ENCODE assay signal across 15 cellular contexts in the genomic region with DNA sequence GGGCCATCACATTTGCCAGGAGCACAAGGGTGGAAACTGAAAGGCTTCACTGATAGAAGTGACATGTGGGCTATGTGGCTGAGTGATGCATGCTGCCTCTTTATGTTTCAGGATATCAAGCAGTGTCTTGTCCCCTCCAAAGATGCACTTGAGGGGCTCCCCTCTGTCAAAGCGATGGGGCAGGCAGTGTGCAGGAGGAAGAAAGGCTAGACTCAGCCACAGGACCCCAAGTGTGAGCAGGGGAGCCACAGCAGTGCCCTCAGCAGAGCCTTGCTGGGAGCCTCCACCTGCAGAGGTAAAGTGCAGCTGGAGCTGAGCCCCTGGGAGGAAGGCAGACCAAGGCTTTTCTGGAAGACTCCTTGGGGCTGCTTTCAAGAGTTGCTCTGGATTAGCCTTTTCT.
"Had no signal": no experiment of that assay in that cellular context is flagged by ENCODE, and none has a peak within 500 bp of the region (broad histone marks: within the 10 kb centered on the region; RNA-seq: fewer than 3 reads in every experiment).

No MANE protein-coding gene starts in this region.

- ATAC-seq: activated CD4-positive, alpha-beta T cell treated with anti-CD3 and anti-CD28 coated beads for 36 hours; activated T-helper 17 cell treated with anti-CD3 and anti-CD28 coated beads, Interleukin-2, amount 50 U/mL, for 72 hours; natural killer cell had no signal

- H3K9me3 ChIP-seq: sigmoid colon, thyroid gland had no signal

- H3K4me3 ChIP-seq: dorsolateral prefrontal cortex, sigmoid colon, thyroid gland had no signal

- H3K27ac Mint-ChIP-seq: activated CD4-positive, alpha-beta memory T cell treated with anti-CD3 and anti-CD28 coated beads for 36 hours; activated CD4-positive, alpha-beta T cell treated with anti-CD3 and anti-CD28 coated beads for 36 hours; activated T-helper 17 cell treated with anti-CD3 and anti-CD28 coated beads, Interleukin-2, amount 50 U/mL, for 72 hours; natural killer cell had no signal

- H3K27me3 ChIP-seq: dorsolateral prefrontal cortex, thyroid gland had no signal

- H3K27ac ChIP-seq: dorsolateral prefrontal cortex, sigmoid colon, thyroid gland had no signal

- H3K27me3 Mint-ChIP-seq: activated CD4-positive, alpha-beta memory T cell treated with anti-CD3 and anti-CD28 coated beads for 36 hours; activated CD4-positive, alpha-beta T cell treated with anti-CD3 and anti-CD28 coated beads for 36 hours; activated T-helper 17 cell treated with anti-CD3 and anti-CD28 coated beads, Interleukin-2, amount 50 U/mL, for 72 hours had no signal

- H3K36me3 ChIP-seq: sigmoid colon, thyroid gland had no signal

- H3K36me3 Mint-ChIP-seq: activated CD4-positive, alpha-beta memory T cell treated with anti-CD3 and anti-CD28 coated beads for 36 hours; brain; natural killer cell had no signal

- H3K4me3 Mint-ChIP-seq: activated CD4-positive, alpha-beta memory T cell treated with anti-CD3 and anti-CD28 coated beads for 36 hours; activated CD4-positive, alpha-beta T cell treated with anti-CD3 and anti-CD28 coated beads for 36 hours; activated T-helper 17 cell treated with anti-CD3 and anti-CD28 coated beads, Interleukin-2, amount 50 U/mL, for 72 hours; brain; natural killer cell had no signal

- DNase-seq: activated CD4-positive, alpha-beta memory T cell treated with anti-CD3 and anti-CD28 coated beads for 36 hours; activated CD4-positive, alpha-beta T cell treated with anti-CD3 and anti-CD28 coated beads for 36 hours; activated naive CD4-positive, alpha-beta T cell treated with Interleukin-2 at 50 U/mL for 16 hours; activated T-cell treated with anti-CD3 and anti-CD28 coated beads, Interleukin-2, amount 50 U/mL, for 1 hour; anterior cingulate cortex; caudate nucleus; dorsolateral prefrontal cortex; natural killer cell; nucleus accumbens; sigmoid colon; stimulated activated CD4-positive, alpha-beta T cell treated with anti-CD3 and anti-CD28 coated beads, Interleukin-4, amount 100 ng/mL, for 24 hours; stimulated activated naive CD4-positive, alpha-beta T cell; thyroid gland had no signal

- H3K9me3 Mint-ChIP-seq: activated CD4-positive, alpha-beta memory T cell treated with anti-CD3 and anti-CD28 coated beads for 36 hours; activated T-helper 17 cell treated with anti-CD3 and anti-CD28 coated beads, Interleukin-2, amount 50 U/mL, for 72 hours; natural killer cell had no signal

- H3K4me1 ChIP-seq: sigmoid colon had no signal
